Comparison of ENCODE assay signal across 8 cellular contexts in genomic region chr12:26845057-26845666, GRCh38. TPM values are rescaled to one million over a fixed set of nuclear protein-coding genes. Genes with fewer than 3 reads are reported as not detected.
DNase-seq lines count a peak whose midpoint lies in the region; ATAC-seq and TF ChIP-seq lines count a peak whose summit lies in the region.

No MANE protein-coding gene starts in this region.

- TF ChIP-seq CTCF in dorsolateral prefrontal cortex (IDR thresholded peaks at IDR 0.05 in 54 of 56, conservative IDR thresholded peaks at IDR 0.05 in 2 of 56; ENCODE audit: low read depth in 1 of 56, partially characterized antibody in 56 of 56) = peak; percentile 26 to 78 (median 64)

- H2BK15ac ChIP-seq in mesenchymal stem cell (ENCODE audit: low read depth, poor library complexity, severe bottlenecking) = no peak overlapping the region

- no peak overlapping the region for H3K18ac ChIP-seq in mesenchymal stem cell (ENCODE audit: low read depth in 1 of 2, low read length in 2 of 2)

- POLR2A ChIA-PET in activated CD4-positive, alpha-beta T cell treated with anti-CD3 and anti-CD28 coated beads, Interleukin-2, amount 10 ng/mL, durations not matched to agents 7 days and 5 days (lab: Charles Lee) = no interaction called here

- H4K8ac ChIP-seq in mesenchymal stem cell (ENCODE audit: low read length) = no peak overlapping the region

- no peak overlapping the region for H2AFZ ChIP-seq in mesenchymal stem cell (ENCODE audit: low read depth, low read length)

- H4K91ac ChIP-seq in mesenchymal stem cell (ENCODE audit: low read length) = peak overlapping the region; percentile 59

- no peak overlapping the region for H3K23ac ChIP-seq in mesenchymal stem cell (ENCODE audit: low read length in 2 of 2)

- no peak overlapping the region for H2BK120ac ChIP-seq in mesenchymal stem cell (ENCODE audit: low read depth, low read length)

- H3K36me3 Mint-ChIP-seq in activated CD4-positive, alpha-beta T cell treated with anti-CD3 and anti-CD28 coated beads, Interleukin-2, amount 10 ng/mL, durations not matched to agents 7 days and 5 days (ENCODE audit: low read depth) = no peaks in the 10 kb centered on the region

- peaks cover 21% of the 10 kb centered on the region for H3K4me1 Mint-ChIP-seq in activated CD4-positive, alpha-beta T cell treated with anti-CD3 and anti-CD28 coated beads, Interleukin-2, amount 10 ng/mL, durations not matched to agents 7 days and 5 days

- no peaks in the 10 kb centered on the region for H3K79me1 ChIP-seq in mesenchymal stem cell (replicated peaks; ENCODE audit: low read length, poor library complexity, severe bottlenecking)

- H3K4ac ChIP-seq in mesenchymal stem cell (ENCODE audit: low read depth in 1 of 2, low read length in 2 of 2) = no peak overlapping the region

- H3K4me2 ChIP-seq in mesenchymal stem cell (ENCODE audit: low read length, poor library complexity, severe bottlenecking) = no peak overlapping the region

- no peaks in the 10 kb centered on the region for H3K4me1 ChIP-seq in NT2/D1 (ENCODE audit: insufficient read depth, insufficient read length)
- H3K4me1 ChIP-seq in mesenchymal stem cell (ENCODE audit: control insufficient read depth, insufficient read depth, low read depth, low read length) = peaks cover 3% of the 10 kb centered on the region

- no peak overlapping the region for H2BK5ac ChIP-seq in mesenchymal stem cell (ENCODE audit: low read depth, low read length, poor library complexity, severe bottlenecking)

- H3K36me3 ChIP-seq in NT2/D1 (ENCODE audit: insufficient read depth, insufficient read length, low read length) (no peaks in the 10 kb centered on the region), mesenchymal stem cell (ENCODE audit: control insufficient read depth in 1 of 2, insufficient read depth in 2 of 2, low read depth in 1 of 2, low read length in 2 of 2) (no peaks in the 10 kb centered on the region)

- H3K27me3 Mint-ChIP-seq in activated CD4-positive, alpha-beta T cell treated with anti-CD3 and anti-CD28 coated beads, Interleukin-2, amount 10 ng/mL, durations not matched to agents 7 days and 5 days = peaks cover 16% of the 10 kb centered on the region

- H3K9ac ChIP-seq in NT2/D1 (ENCODE audit: insufficient read length, low read depth) (no peak overlapping the region), mesenchymal stem cell (ENCODE audit: low read length) (peak overlapping the region; percentile 26)

- H3K27ac Mint-ChIP-seq in activated CD4-positive, alpha-beta T cell treated with anti-CD3 and anti-CD28 coated beads, Interleukin-2, amount 10 ng/mL, durations not matched to agents 7 days and 5 days = no peak overlapping the region

- DNase-seq in activated CD4-positive, alpha-beta T cell treated with anti-CD3 and anti-CD28 coated beads for 4 hours = peak; percentile 11 to 13
- no peak for DNase-seq in activated CD4-positive, alpha-beta T cell treated with anti-CD3 and anti-CD28 coated beads, Interleukin-2, amount 10 ng/mL, durations not matched to agents 7 days and 5 days
- DNase-seq in NT2/D1 (ENCODE audit: low read depth, low spot score) (peak; percentile 68), dorsolateral prefrontal cortex (peak in 2 of 10 donors; percentile 47 to 51), mesenchymal stem cell (peak; percentile 67), MV-4-11 (lab: John Stamatoyannopoulos, UW) (no peak)
- no peak for DNase-seq in activated CD4-positive, CD25-positive, alpha-beta regulatory T cell (lab: John Stamatoyannopoulos, UW)

- H3K4me3 ChIP-seq in NT2/D1 (ENCODE audit: insufficient read length, low read depth) = no peak overlapping the region
- peak overlapping the region in 1 of 59 donors; percentile 12 for H3K4me3 ChIP-seq in dorsolateral prefrontal cortex
- no peak overlapping the region for H3K4me3 ChIP-seq in mesenchymal stem cell (ENCODE audit: insufficient read depth in 1 of 2, low read depth in 1 of 2, low read length in 2 of 2)

- no peak overlapping the region for H3K4me3 Mint-ChIP-seq in activated CD4-positive, alpha-beta T cell treated with anti-CD3 and anti-CD28 coated beads, Interleukin-2, amount 10 ng/mL, durations not matched to agents 7 days and 5 days

- intact Hi-C loops in dorsolateral prefrontal cortex (cut with DNase I) = no loop called here

- H3K27me3 ChIP-seq in NT2/D1 (ENCODE audit: insufficient read depth, insufficient read length) (no peaks in the 10 kb centered on the region), dorsolateral prefrontal cortex (no peaks in the 10 kb centered on the region), mesenchymal stem cell (ENCODE audit: control insufficient read depth in 1 of 2, insufficient read depth in 1 of 2, low read length in 2 of 2) (no peaks in the 10 kb centered on the region)

- 56% methylated on average over 9 of the region's 11 CpGs for WGBS in mesenchymal stem cell

- H3K9me3 Mint-ChIP-seq in activated CD4-positive, alpha-beta T cell treated with anti-CD3 and anti-CD28 coated beads, Interleukin-2, amount 10 ng/mL, durations not matched to agents 7 days and 5 days = no peaks in the 10 kb centered on the region

- H2BK12ac ChIP-seq in mesenchymal stem cell (ENCODE audit: low read length in 2 of 2) = no peak overlapping the region

- H3K9me3 ChIP-seq in NT2/D1 (ENCODE audit: insufficient read depth, low read length) (peaks cover 1% of the 10 kb centered on the region; the same call in 1 of the 2 replicates), mesenchymal stem cell (ENCODE audit: control insufficient read depth, low read length) (no peaks in the 10 kb centered on the region)

- no peak for ATAC-seq in GM18511 (IDR thresholded peaks at IDR 0.05; ENCODE audit: unreplicated experiment)

- no peak overlapping the region for H2AK5ac ChIP-seq in mesenchymal stem cell (ENCODE audit: low read length, severe bottlenecking)

- H3K27ac ChIP-seq in dorsolateral prefrontal cortex = no peak overlapping the region
- H3K27ac ChIP-seq in mesenchymal stem cell (ENCODE audit: low read length, poor library complexity, severe bottlenecking) = no peak overlapping the region

- CTCF ChIA-PET in activated CD4-positive, alpha-beta T cell treated with anti-CD3 and anti-CD28 coated beads, Interleukin-2, amount 10 ng/mL, durations not matched to agents 7 days and 5 days (lab: Charles Lee) = interaction anchor here (1.9 kb wide), 1 partner anchor 12 kb away, joined by 10 read pairs; the partner anchor contains the start of gene ITPR2

- H3K14ac ChIP-seq in mesenchymal stem cell (ENCODE audit: low read length in 2 of 2) = no peak overlapping the region

RNA-seq across cellular contexts. Expression of gene ITPR2, which starts 12.2 kb away (rescaled TPM):
- total RNA-seq in activated CD4-positive, alpha-beta T cell treated with anti-CD3 and anti-CD28 coated beads, Interleukin-2, amount 10 ng/mL, durations not matched to agents 7 days and 5 days = 10 to 100 TPM; 40.3 to 40.5 TPM
- 100 to 1,000 TPM in 2 of 120 experiments, 10 to 100 TPM in 118; 35.5 to 122 (median 61.5) TPM for total RNA-seq in dorsolateral prefrontal cortex
- polyA plus RNA-seq in mesenchymal stem cell (2013, experiment 1 of 2) = 7.2 TPM
- 6.8 TPM for polyA plus RNA-seq in mesenchymal stem cell (2013, experiment 2 of 2)

Comparison
In these comparisons a context has a peak if more than half of its experiments do, and no peak if none do; other contexts are left out.
1. DNase-seq: peak in activated CD4-positive, alpha-beta T cell treated with anti-CD3 and anti-CD28 coated beads for 4 hours (2 of 2), NT2/D1 (single experiment) and mesenchymal stem cell (single experiment); none in activated CD4-positive, alpha-beta T cell treated with anti-CD3 and anti-CD28 coated beads, Interleukin-2, amount 10 ng/mL, durations not matched to agents 7 days and 5 days (single experiment), MV-4-11 (single experiment) and activated CD4-positive, CD25-positive, alpha-beta regulatory T cell (0 of 4).